In the genomic region with DNA sequence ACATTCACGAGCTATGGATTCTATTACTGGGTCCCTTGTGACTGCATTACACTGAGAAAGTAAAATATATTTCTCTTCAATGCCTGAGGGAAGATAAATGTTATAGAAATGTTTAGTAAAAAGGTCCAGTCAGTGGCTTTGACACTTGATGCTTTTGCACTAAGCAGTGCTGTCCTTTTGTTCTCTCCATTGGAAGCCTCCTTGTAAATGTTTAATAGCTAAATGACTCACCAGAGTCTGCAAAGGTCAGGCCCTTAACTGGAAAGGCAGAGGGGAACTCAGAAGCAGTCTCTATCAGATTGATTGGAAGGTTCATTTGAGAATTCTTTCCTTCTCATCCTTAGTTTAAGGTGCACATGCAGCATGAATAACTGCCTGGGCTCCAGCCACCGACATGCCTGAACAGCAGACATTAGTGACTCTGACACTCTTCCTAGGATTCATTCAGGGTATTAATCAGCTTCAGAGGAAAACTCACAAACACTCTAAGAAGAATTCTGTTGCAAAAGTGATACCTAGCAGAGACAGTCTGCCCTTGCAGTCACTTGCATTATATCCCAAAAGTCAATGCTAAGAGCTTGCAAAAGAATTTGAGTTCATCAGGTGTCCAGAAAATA, we compare ENCODE assay signal across 11 cellular contexts. TPM values are rescaled to one million over a fixed set of nuclear protein-coding genes. Genes with fewer than 3 reads are reported as not detected.
DNase-seq lines count a peak whose midpoint lies in the region; ATAC-seq and TF ChIP-seq lines count a peak whose summit lies in the region.
"Had no signal": no experiment of that assay in that cellular context is flagged by ENCODE, and none has a peak within 500 bp of the region (broad histone marks: within the 10 kb centered on the region; RNA-seq: fewer than 3 reads in every experiment).

No MANE protein-coding gene starts in this region.

- ATAC-seq in GM19455 (IDR thresholded peaks at IDR 0.05; ENCODE audit: unreplicated experiment) (no peak), GM18868 (IDR thresholded peaks at IDR 0.05; ENCODE audit: unreplicated experiment) (no peak)

- no peaks in the 10 kb centered on the region for H3K27me3 ChIP-seq in liver (ENCODE audit: control insufficient read depth in 4 of 4, insufficient read depth in 4 of 4, low read length in 3 of 4)
- H3K27me3 ChIP-seq in stomach, result no peaks in the 10 kb centered on the region
- H3K27me3 ChIP-seq: thyroid gland had no signal

- H3K4me3 ChIP-seq in liver (ENCODE audit: low read depth in 1 of 3, low read length in 3 of 3) (no peak overlapping the region), stomach (no peak overlapping the region)
- H3K4me3 ChIP-seq: thyroid gland had no signal

- H3K9ac ChIP-seq in liver (ENCODE audit: low read depth in 1 of 2, low read length in 2 of 2), result no peak overlapping the region

- TF ChIP-seq CTCF in liver (IDR thresholded peaks at IDR 0.05; ENCODE audit: low read depth, low read length, missing input control) (no peak), stomach (IDR thresholded peaks at IDR 0.05) (no peak)

- TF ChIP-seq RAD21 in liver (IDR thresholded peaks at IDR 0.05), result no peak

- WGBS in liver, result 49% methylated on average over 2 of the region's 2 CpGs
- WGBS in stomach, 5 donors, result 54 to 76% (median 58%) methylated on average over 2 of the region's 2 CpGs

- DNase-seq in GM04504 (ENCODE audit: low read depth) (peak; percentile 24), HCEC 1CT (peak; percentile 35), RPMI7951 (ENCODE audit: low read depth) (peak; percentile 23), NCI-H345 treated with DMSO at 0.1 percent for 48 hours (lab: John Stamatoyannopoulos, UW; ENCODE audit: unreplicated experiment) (no peak), stomach (no peak)
- DNase-seq: stimulated activated CD4-positive, alpha-beta T cell treated with anti-CD3 and anti-CD28 coated beads, Interleukin-12 subunit alpha, Interleukin-12 subunit beta, amount 100 ng/mL, for 4 hours; thyroid gland had no signal

- intact Hi-C loops in stomach (cut with DNase I; ENCODE audit: low total_unique reads), result no loop called here

- no peak for TF ChIP-seq EP300 in stomach (IDR thresholded peaks at IDR 0.05)

- H3K4me1 ChIP-seq in liver (ENCODE audit: control insufficient read depth in 4 of 4, insufficient read depth in 4 of 4, low read length in 3 of 4), result no peaks in the 10 kb centered on the region
- H3K4me1 ChIP-seq in stomach, result peaks cover 0 to 11% (median 0%) of the 10 kb centered on the region in 4 donors
- H3K4me1 ChIP-seq: thyroid gland had no signal

- H3K9me3 ChIP-seq in liver (ENCODE audit: control insufficient read depth in 4 of 4, low read length in 3 of 4) (peaks cover 3 to 18% (median 10%) of the 10 kb centered on the region in 4 donors), stomach (peaks cover 0 to 19% (median 3%) of the 10 kb centered on the region in 4 donors)
- H3K9me3 ChIP-seq: thyroid gland had no signal

- TF ChIP-seq POLR2A in stomach (IDR thresholded peaks at IDR 0.05), result no peak

- H3K27ac ChIP-seq in liver (ENCODE audit: low read depth in 1 of 2, low read length in 2 of 2) (no peak overlapping the region), stomach (no peak overlapping the region)
- H3K27ac ChIP-seq: thyroid gland had no signal

- H3K36me3 ChIP-seq in liver (ENCODE audit: control insufficient read depth in 4 of 4, insufficient read depth in 3 of 4, low read depth in 1 of 4, low read length in 3 of 4) (no peaks in the 10 kb centered on the region), stomach (no peaks in the 10 kb centered on the region)
- H3K36me3 ChIP-seq: thyroid gland had no signal

TF ChIP-seq in liver, 16 proteins besides CTCF, POLR2A, EP300 and RAD21:
- TF ChIP-seq, protein P1, sequence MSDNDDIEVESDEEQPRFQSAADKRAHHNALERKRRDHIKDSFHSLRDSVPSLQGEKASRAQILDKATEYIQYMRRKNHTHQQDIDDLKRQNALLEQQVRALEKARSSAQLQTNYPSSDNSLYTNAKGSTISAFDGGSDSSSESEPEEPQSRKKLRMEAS (IDR thresholded peaks at IDR 0.05), result no peak
- peak; percentile 56 for TF ChIP-seq NR2F2 (IDR thresholded peaks at IDR 0.05)
- TF ChIP-seq JUND (IDR thresholded peaks at IDR 0.05), result peak; percentile 73 to 76
- TF ChIP-seq HNF4A (conservative IDR thresholded peaks at IDR 0.05), result no peak

RNA-seq across cellular contexts. Expression of gene EDRF1, which starts 11.5 kb away (rescaled TPM):
- 15.9 and 17.9 TPM in 2 replicates for total RNA-seq in RPMI7951 (2014; rRNA removed; shearing (Covaris generic))
- total RNA-seq in liver, result 10 to 100 TPM; 14.1 to 17.0 TPM
- 1 to 10 TPM; 3.9 to 4.3 TPM for polyA plus RNA-seq in liver
- 10 to 100 TPM; 14.0 to 41.5 (median 17.4) TPM for total RNA-seq in stomach
- polyA plus RNA-seq in stomach, result 10 to 100 TPM in 1 of 3 donors, 1 to 10 TPM in 2; 5.5 to 14.2 (median 5.8) TPM

RNA-seq across cellular contexts. Expression of gene TEX36, which starts 25.0 kb away (rescaled TPM):
- not detected in 2 replicates for total RNA-seq in RPMI7951 (2014; rRNA removed; shearing (Covaris generic))
- total RNA-seq in liver, result not detected
- not detected for polyA plus RNA-seq in liver
- total RNA-seq in stomach, result not detected
- not detected for polyA plus RNA-seq in stomach
- total RNA-seq: NCI-H460, thyroid gland had no signal

Comparison
In these comparisons a context has a peak if more than half of its experiments do, and no peak if none do; other contexts are left out.
1. DNase-seq: peak in GM04504 (single experiment), HCEC 1CT (single experiment) and RPMI7951 (single experiment); none in NCI-H345 treated with DMSO at 0.1 percent for 48 hours (single experiment) and stomach (single experiment).